Comparison of ENCODE assay signal across 1 cellular context in the genomic region with DNA sequence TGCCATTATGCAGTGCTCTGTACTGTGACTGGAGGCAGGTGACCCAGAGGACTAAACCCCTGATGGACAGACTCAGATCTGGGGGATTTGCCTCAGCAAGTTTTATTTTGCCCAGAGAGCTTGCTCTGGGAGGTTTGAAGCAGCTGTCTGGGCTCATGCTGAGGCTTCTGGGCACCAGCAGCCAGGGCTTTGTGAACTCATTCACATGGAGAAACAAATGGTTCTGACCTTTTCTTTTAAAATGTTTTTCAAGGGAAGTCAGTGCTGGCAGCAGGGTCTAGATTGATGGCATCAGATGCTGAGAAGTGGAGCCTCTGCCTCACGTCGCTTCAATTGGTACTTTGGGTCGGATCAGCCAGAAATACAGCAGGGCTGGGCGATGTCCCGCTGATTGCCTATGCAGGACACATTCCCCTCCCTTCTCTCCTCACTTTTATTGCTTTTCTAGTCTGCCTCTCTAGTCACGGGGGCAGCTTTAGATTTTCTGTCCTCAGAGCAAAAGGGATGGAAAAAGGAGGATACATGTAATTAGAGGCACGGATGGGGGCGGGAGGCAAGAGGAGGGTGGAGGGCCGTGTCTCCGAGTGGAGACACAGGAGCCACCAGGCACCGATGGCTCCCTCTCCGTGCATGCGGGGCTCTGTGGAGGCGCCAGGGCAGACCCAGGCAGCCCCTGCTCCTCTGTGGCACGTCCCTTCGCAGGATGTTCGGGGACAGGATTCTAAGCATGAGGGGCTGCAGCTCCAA.
TF ChIP-seq lines count a peak whose summit lies in the region.

No MANE protein-coding gene starts in this region.

TF ChIP-seq in GM23338, 12 proteins besides CTCF, POLR2A, EP300 and RAD21 (continued from another document):
- TF ChIP-seq, protein P1, sequence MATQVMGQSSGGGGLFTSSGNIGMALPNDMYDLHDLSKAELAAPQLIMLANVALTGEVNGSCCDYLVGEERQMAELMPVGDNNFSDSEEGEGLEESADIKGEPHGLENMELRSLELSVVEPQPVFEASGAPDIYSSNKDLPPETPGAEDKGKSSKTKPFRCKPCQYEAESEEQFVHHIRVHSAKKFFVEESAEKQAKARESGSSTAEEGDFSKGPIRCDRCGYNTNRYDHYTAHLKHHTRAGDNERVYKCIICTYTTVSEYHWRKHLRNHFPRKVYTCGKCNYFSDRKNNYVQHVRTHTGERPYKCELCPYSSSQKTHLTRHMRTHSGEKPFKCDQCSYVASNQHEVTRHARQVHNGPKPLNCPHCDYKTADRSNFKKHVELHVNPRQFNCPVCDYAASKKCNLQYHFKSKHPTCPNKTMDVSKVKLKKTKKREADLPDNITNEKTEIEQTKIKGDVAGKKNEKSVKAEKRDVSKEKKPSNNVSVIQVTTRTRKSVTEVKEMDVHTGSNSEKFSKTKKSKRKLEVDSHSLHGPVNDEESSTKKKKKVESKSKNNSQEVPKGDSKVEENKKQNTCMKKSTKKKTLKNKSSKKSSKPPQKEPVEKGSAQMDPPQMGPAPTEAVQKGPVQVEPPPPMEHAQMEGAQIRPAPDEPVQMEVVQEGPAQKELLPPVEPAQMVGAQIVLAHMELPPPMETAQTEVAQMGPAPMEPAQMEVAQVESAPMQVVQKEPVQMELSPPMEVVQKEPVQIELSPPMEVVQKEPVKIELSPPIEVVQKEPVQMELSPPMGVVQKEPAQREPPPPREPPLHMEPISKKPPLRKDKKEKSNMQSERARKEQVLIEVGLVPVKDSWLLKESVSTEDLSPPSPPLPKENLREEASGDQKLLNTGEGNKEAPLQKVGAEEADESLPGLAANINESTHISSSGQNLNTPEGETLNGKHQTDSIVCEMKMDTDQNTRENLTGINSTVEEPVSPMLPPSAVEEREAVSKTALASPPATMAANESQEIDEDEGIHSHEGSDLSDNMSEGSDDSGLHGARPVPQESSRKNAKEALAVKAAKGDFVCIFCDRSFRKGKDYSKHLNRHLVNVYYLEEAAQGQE (IDR thresholded peaks at IDR 0.05; ENCODE audit: unreplicated experiment) = no peak
- no peak for TF ChIP-seq ETS1 (IDR thresholded peaks at IDR 0.05)
- no peak for TF ChIP-seq EZH2 (IDR thresholded peaks at IDR 0.05; ENCODE audit: low read depth, unreplicated experiment)
- TF ChIP-seq EZH2phosphoT487 (IDR thresholded peaks at IDR 0.05; ENCODE audit: unreplicated experiment) = no peak
- no peak for TF ChIP-seq ZNF462 (CRISPR knock-in tag; IDR thresholded peaks at IDR 0.05)
- no peak for TF ChIP-seq NANOG (IDR thresholded peaks at IDR 0.05; ENCODE audit: borderline replicate concordance)
- no peak for TF ChIP-seq STAT1 (IDR thresholded peaks at IDR 0.05; ENCODE audit: unreplicated experiment)
TF ChIP-seq in GM23338: peak in this region for 0.
